ENCODE assay signal across 8 cellular contexts in the genomic region with DNA sequence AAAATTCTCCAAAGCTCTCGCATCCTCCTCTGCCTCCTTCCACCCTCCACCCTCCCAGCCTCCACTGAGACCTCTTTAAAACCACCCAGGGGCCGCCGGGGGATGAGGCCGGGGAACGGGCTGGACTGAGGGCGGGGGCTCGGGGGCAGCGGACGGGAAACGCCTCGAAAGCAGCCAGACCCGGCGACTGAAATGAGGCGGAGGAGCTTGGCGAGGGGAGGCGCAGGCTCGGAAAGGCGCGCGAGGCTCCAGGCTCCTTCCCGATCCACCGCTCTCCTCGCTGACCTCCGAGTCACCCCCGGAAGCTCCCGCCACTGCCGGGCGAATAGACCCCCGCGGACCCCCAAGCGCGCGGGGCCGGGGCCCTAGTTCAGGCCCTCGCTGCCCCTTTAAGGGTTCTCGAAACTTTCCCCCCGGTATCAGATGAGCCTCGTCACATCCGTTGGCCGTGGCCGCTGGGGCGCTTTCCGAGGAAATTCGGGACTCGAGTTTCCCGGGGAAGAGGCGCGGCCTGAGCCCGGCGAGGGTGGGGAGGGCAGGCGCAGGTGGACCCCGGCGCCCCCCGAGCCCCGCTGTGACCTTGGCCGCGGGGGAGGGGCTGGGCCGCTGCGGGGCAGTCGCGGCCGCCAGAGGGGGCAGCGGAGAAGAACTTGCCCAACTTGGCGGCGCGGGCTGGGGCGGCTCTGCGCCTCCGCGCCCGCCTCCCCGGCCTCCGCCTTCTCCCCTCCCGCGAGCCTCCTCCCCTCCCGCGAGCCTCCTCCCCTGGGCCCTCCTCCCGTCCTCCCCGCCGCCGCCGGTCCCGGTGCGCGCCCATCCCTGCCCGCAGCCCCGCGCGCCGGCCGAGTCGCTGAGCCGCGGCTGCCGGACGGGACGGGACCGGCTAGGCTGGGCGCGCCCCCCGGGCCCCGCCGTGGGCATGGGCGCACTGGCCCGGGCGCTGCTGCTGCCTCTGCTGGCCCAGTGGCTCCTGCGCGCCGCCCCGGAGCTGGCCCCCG. TPM values are rescaled to one million over a fixed set of nuclear protein-coding genes. Genes with fewer than 3 reads are reported as not detected.
A peak's percentile ranks its signal among the peaks of the same experiment; 100 is the strongest.
DNase-seq lines count a peak whose midpoint lies in the region; ATAC-seq and TF ChIP-seq lines count a peak whose summit lies in the region.

A gene (plus strand): TSS at position 813 of the 995 bp plus-strand sequence. CDS start 104 bp downstream, at position 917.

- no peak within 1 kb of the TSS for H2AFZ ChIP-seq in Karpas-422 (ENCODE audit: low read length)

- H3K9me3 ChIP-seq in ascending aorta (no peaks in the 10 kb centered on the region), right atrium auricular region (no peaks in the 10 kb centered on the region), Karpas-422 (ENCODE audit: low read length) (no peaks in the 10 kb centered on the region)

- H3K36me3 ChIP-seq in ascending aorta (no peaks in the 10 kb centered on the region), right atrium auricular region (no peaks in the 10 kb centered on the region), Karpas-422 (ENCODE audit: insufficient read depth, low read length) (no peaks in the 10 kb centered on the region)

- H3K27ac ChIP-seq in ascending aorta, result peak within 1 kb of the TSS; percentile 98 to 99
- H3K27ac ChIP-seq in right atrium auricular region, result peak within 1 kb of the TSS; percentile 96 to 97
- H3K27ac ChIP-seq in Karpas-422 (ENCODE audit: low read length), result no peak within 1 kb of the TSS

- H3K4me3 Mint-ChIP-seq in progenitor cell of endocrine pancreas (ENCODE audit: low read depth), result peak within 1 kb of the TSS; percentile 79

- no peak within 1 kb of the TSS for H3K9ac ChIP-seq in Karpas-422 (ENCODE audit: low read length)

- H3K27me3 ChIP-seq in ascending aorta (no peaks in the 10 kb centered on the region), right atrium auricular region (no peaks in the 10 kb centered on the region), Karpas-422 (ENCODE audit: low read length) (no peaks in the 10 kb centered on the region)

- H4K20me1 ChIP-seq in Karpas-422 (ENCODE audit: insufficient read depth, low read depth, low read length), result no peaks in the 10 kb centered on the region

- H3K27me3 Mint-ChIP-seq in progenitor cell of endocrine pancreas, result peaks cover 47% of the 10 kb centered on the region

- peaks cover 23% of the 10 kb centered on the region for H3K4me1 Mint-ChIP-seq in progenitor cell of endocrine pancreas (ENCODE audit: low read depth)

- TF ChIP-seq CTCF in ascending aorta (IDR thresholded peaks at IDR 0.05), result peak; percentile 29 to 68 (median 60)
- peak; percentile 60 to 82 for TF ChIP-seq CTCF in right atrium auricular region (IDR thresholded peaks at IDR 0.05)
- TF ChIP-seq CTCF in progenitor cell of endocrine pancreas (IDR thresholded peaks at IDR 0.05; ENCODE audit: unreplicated experiment), result peak; percentile 74

- no peak within 1 kb of the TSS for H3K27ac Mint-ChIP-seq in progenitor cell of endocrine pancreas

- peak within 1 kb of the TSS; percentile 92 to 99 for H3K4me3 ChIP-seq in ascending aorta
- peak within 1 kb of the TSS; percentile 76 to 91 for H3K4me3 ChIP-seq in right atrium auricular region
- no peak within 1 kb of the TSS for H3K4me3 ChIP-seq in Karpas-422 (ENCODE audit: low read length)

- peak; percentile 37 for DNase-seq in DMS53 treated with DMSO at 0.1 percent for 48 hours (lab: John Stamatoyannopoulos, UW; ENCODE audit: unreplicated experiment)
- DNase-seq in RPMI8226, result peak; percentile 90
- DNase-seq in ascending aorta (ENCODE audit: low spot score in 2 of 2), result peak in 1 of 2 donors; percentile 91
- peak; percentile 77 for DNase-seq in right atrium auricular region (ENCODE audit: low spot score)
- peak; percentile 68 for DNase-seq in progenitor cell of endocrine pancreas (ENCODE audit: low spot score, unreplicated experiment)
- DNase-seq in Karpas-422, result no peak
- DNase-seq in SHP77 treated with DMSO at 0.1 percent for 48 hours (lab: John Stamatoyannopoulos, UW), result no peak

- H3K9me2 ChIP-seq in Karpas-422 (replicated peaks; ENCODE audit: insufficient read depth, low read length), result no peaks in the 10 kb centered on the region

- intact Hi-C loops in ascending aorta (cut with DNase I), result loop anchor here (1.0 to 10.0 kb wide), 5 partner anchors 40 to 1327 kb away; a partner anchor contains a TSS

- peaks cover 0 to 17% of the 10 kb centered on the region in 2 donors for H3K4me1 ChIP-seq in ascending aorta
- H3K4me1 ChIP-seq in right atrium auricular region, result peaks cover 0 to 38% of the 10 kb centered on the region in 2 donors
- H3K4me1 ChIP-seq in Karpas-422 (ENCODE audit: low read length), result no peaks in the 10 kb centered on the region

- peak; percentile 73 for ATAC-seq in HG02870 (IDR thresholded peaks at IDR 0.05; ENCODE audit: unreplicated experiment)

- no peaks in the 10 kb centered on the region for H3K79me2 ChIP-seq in Karpas-422 (ENCODE audit: low read length)

- no peak within 1 kb of the TSS for H3K4me2 ChIP-seq in Karpas-422 (ENCODE audit: low read depth, low read length, poor library complexity, severe bottlenecking)

- no peaks in the 10 kb centered on the region for H3K36me3 Mint-ChIP-seq in progenitor cell of endocrine pancreas (ENCODE audit: insufficient read depth)

- no peaks in the 10 kb centered on the region for H3K9me3 Mint-ChIP-seq in progenitor cell of endocrine pancreas (ENCODE audit: low read depth)

RNA-seq across cellular contexts. Expression of the gene that starts here (rescaled TPM):
- total RNA-seq in ascending aorta (151 TPM), right atrium auricular region (10 to 100 TPM; 23.7 to 50.3 TPM), progenitor cell of endocrine pancreas (13.4 and 15.6 TPM in 2 replicates)
- total RNA-seq in Karpas-422 (2014; rRNA removed; shearing (Covaris generic); ENCODE audit: low replicate concordance), result not detected in 2 replicates

Comparison
In these comparisons a context has a peak if more than half of its experiments do, and no peak if none do; other contexts are left out.
1. RNA of the gene that starts here (total RNA-seq): 151 TPM in ascending aorta (single experiment), 23.7 to 50.3 TPM in right atrium auricular region and 13.4 to 15.6 TPM in progenitor cell of endocrine pancreas; not detected in Karpas-422; every median in the first group is over 10 times any median in the second.
2. DNase-seq: peak in DMS53 treated with DMSO at 0.1 percent for 48 hours (single experiment), RPMI8226 (single experiment), right atrium auricular region (single experiment) and progenitor cell of endocrine pancreas (single experiment); none in Karpas-422 (single experiment) and SHP77 treated with DMSO at 0.1 percent for 48 hours (single experiment).
3. Peak in every context shown above with its lines, with median percentiles within 50 percentile points of each other: CTCF ChIP-seq.